In the genomic region with DNA sequence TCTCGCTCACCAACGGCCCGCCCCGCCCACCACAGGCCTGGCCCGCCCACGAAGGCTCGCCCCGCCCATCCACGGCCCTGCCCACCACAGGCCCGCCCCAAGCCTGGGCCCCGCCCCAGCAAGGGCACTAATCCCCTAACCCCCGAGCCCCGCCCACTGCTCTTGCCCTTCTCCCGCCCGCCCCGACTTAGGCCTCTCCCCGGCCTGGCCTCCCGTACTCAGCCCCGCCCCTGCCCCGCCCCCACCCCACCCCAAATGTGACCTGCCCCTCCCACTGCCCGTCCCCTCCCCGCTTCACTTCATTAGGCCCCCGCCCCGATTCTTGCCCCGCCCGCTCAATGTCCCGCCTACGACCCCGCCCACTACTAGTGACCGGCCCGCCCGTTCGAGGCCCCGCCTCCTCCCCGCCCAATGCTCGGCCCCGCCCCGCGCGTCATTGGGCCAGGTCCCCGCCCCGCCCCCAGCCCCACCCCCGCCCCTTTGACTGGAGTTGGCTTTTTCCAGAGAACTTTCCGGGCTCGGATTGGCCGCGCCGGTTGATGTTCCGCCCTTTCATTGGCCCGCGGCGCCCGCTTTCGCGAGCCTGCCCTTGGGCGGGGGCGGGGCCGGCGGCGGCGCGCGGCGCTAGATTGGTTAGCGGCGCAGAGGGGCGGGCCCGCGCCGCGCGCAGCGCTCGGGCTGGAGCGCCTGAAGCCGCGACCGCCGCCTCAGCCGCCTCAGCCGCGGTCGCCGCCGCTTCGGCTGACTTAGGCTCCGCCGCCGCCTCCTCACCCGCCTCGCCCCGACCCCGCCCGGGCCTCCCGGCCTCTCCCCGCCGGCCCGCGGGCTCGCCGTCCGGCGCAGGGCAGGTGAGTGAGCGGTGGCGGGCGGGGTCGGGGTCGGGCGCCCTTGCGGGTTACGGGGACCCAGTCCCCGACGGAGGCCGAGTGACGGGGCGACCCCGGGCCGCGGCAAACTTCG, we compare ENCODE assay signal across 7 cellular contexts. TPM values are rescaled to one million over a fixed set of nuclear protein-coding genes. Genes with fewer than 3 reads are reported as not detected.
A peak's percentile ranks its signal among the peaks of the same experiment; 100 is the strongest.
DNase-seq lines count a peak whose midpoint lies in the region; ATAC-seq and TF ChIP-seq lines count a peak whose summit lies in the region.

Gene PCBP3, plus strand, starts transcription at position 705 of the 960 bp plus-strand sequence. CDS start 206,361 bp downstream, outside the sequence.

- TF ChIP-seq POLR2A in GM18526 (IDR thresholded peaks at IDR 0.05; ENCODE audit: extremely low read depth, insufficient read length), result peak; percentile 17

- H3K4me3 Mint-ChIP-seq in activated CD4-positive, alpha-beta T cell treated with anti-CD3 and anti-CD28 coated beads, Interleukin-2, amount 10 ng/mL, durations not matched to agents 7 days and 5 days, result peak within 1 kb of the TSS; percentile 72

- ATAC-seq in HG03108 (IDR thresholded peaks at IDR 0.05; ENCODE audit: unreplicated experiment) (peak; percentile 70), left lung (peak; percentile 92)

- peak; percentile 90 for DNase-seq in NCI-H345 treated with DMSO at 0.1 percent for 48 hours (lab: John Stamatoyannopoulos, UW; ENCODE audit: unreplicated experiment)
- peak; percentile 96 for DNase-seq in activated CD4-positive, alpha-beta T cell treated with anti-CD3 and anti-CD28 coated beads, Interleukin-2, amount 10 ng/mL, durations not matched to agents 7 days and 5 days
- peak; percentile 93 for DNase-seq in coronary artery (ENCODE audit: low spot score)
- DNase-seq in left lung, result peak; percentile 98 to 99
- peak; percentile 94 for DNase-seq in stimulated activated CD4-positive, alpha-beta T cell treated with anti-CD3 and anti-CD28 coated beads, Interleukin-2, amount 100 ng/mL, for 4 hours (ENCODE audit: low read depth)

- H3K9me3 ChIP-seq in left lung, result no peaks in the 10 kb centered on the region

- peak within 1 kb of the TSS; percentile 74 for H3K27ac Mint-ChIP-seq in activated CD4-positive, alpha-beta T cell treated with anti-CD3 and anti-CD28 coated beads, Interleukin-2, amount 10 ng/mL, durations not matched to agents 7 days and 5 days

- peaks cover 13% of the 10 kb centered on the region for H3K27me3 Mint-ChIP-seq in activated CD4-positive, alpha-beta T cell treated with anti-CD3 and anti-CD28 coated beads, Interleukin-2, amount 10 ng/mL, durations not matched to agents 7 days and 5 days

- H3K4me1 Mint-ChIP-seq in activated CD4-positive, alpha-beta T cell treated with anti-CD3 and anti-CD28 coated beads, Interleukin-2, amount 10 ng/mL, durations not matched to agents 7 days and 5 days, result peaks cover 34% of the 10 kb centered on the region

- H3K36me3 ChIP-seq in left lung, result no peaks in the 10 kb centered on the region

- H3K4me1 ChIP-seq in left lung, result peaks cover 0 to 30% of the 10 kb centered on the region in 2 donors

- intact Hi-C loops in left lung (cut with DNase I), result no loop called here

- POLR2A ChIA-PET in activated CD4-positive, alpha-beta T cell treated with anti-CD3 and anti-CD28 coated beads, Interleukin-2, amount 10 ng/mL, durations not matched to agents 7 days and 5 days (lab: Charles Lee), result no interaction called here

- peaks cover 0 to 77% of the 10 kb centered on the region in 2 donors for H3K27me3 ChIP-seq in left lung

- peaks cover 2% of the 10 kb centered on the region for H3K36me3 Mint-ChIP-seq in activated CD4-positive, alpha-beta T cell treated with anti-CD3 and anti-CD28 coated beads, Interleukin-2, amount 10 ng/mL, durations not matched to agents 7 days and 5 days (ENCODE audit: low read depth)

- TF ChIP-seq CTCF in coronary artery (IDR thresholded peaks at IDR 0.05), result no peak
- no peak for TF ChIP-seq CTCF in left lung (IDR thresholded peaks at IDR 0.05)

- peak within 1 kb of the TSS; percentile 78 for H3K4me3 ChIP-seq in coronary artery
- H3K4me3 ChIP-seq in left lung, result peak within 1 kb of the TSS; percentile 28 to 47

- peak within 1 kb of the TSS in 1 of 2 donors; percentile 70 for H3K27ac ChIP-seq in coronary artery
- H3K27ac ChIP-seq in left lung, result peak within 1 kb of the TSS in 1 of 2 donors; percentile 58

- no peaks in the 10 kb centered on the region for H3K9me3 Mint-ChIP-seq in activated CD4-positive, alpha-beta T cell treated with anti-CD3 and anti-CD28 coated beads, Interleukin-2, amount 10 ng/mL, durations not matched to agents 7 days and 5 days

- CTCF ChIA-PET in activated CD4-positive, alpha-beta T cell treated with anti-CD3 and anti-CD28 coated beads, Interleukin-2, amount 10 ng/mL, durations not matched to agents 7 days and 5 days (lab: Charles Lee), result no interaction called here

RNA-seq across cellular contexts. Expression of gene PCBP3, which starts in this region (rescaled TPM):
- 1 to 10 TPM; 4.8 to 5.8 TPM for total RNA-seq in activated CD4-positive, alpha-beta T cell treated with anti-CD3 and anti-CD28 coated beads, Interleukin-2, amount 10 ng/mL, durations not matched to agents 7 days and 5 days
- total RNA-seq in left lung, result 10 to 100 TPM in 1 of 2 donors, 1 to 10 TPM in 1; 4.0 to 13.8 TPM
